Comparison of ENCODE assay signal across 2 cellular contexts in genomic region chr1:77406661-77407060, GRCh38.
TF ChIP-seq lines count a peak whose summit lies in the region.

No MANE protein-coding gene starts in this region.

TF ChIP-seq in IMR-90, 13 proteins besides CTCF, POLR2A, EP300 and RAD21:
- no peak for TF ChIP-seq RFX5 (IDR thresholded peaks at IDR 0.05; ENCODE audit: low read depth, low read length)
- no peak for TF ChIP-seq CHD1 (IDR thresholded peaks at IDR 0.05; ENCODE audit: low read depth, low read length)
- TF ChIP-seq MXI1 (IDR thresholded peaks at IDR 0.05; ENCODE audit: borderline replicate concordance, low read depth, low read length), result no peak

TF ChIP-seq in endothelial cell of umbilical vein, 7 proteins besides CTCF, POLR2A, EP300 and RAD21:
- TF ChIP-seq MYC (IDR thresholded peaks at IDR 0.05; ENCODE audit: low read depth, low read length) (no peak), GATA2 (IDR thresholded peaks at IDR 0.05; ENCODE audit: insufficient read depth, insufficient read length, low read depth, low read length) (no peak), FOS (IDR thresholded peaks at IDR 0.05; ENCODE audit: borderline replicate concordance, insufficient read depth, low read length) (no peak), POLR2AphosphoS5 (IDR thresholded peaks at IDR 0.05; ENCODE audit: insufficient read depth, low read depth, low read length) (no peak), JUN (IDR thresholded peaks at IDR 0.05; ENCODE audit: borderline replicate concordance, insufficient read depth, insufficient read length, low read depth) (no peak), EZH2 (IDR thresholded peaks at IDR 0.05; ENCODE audit: borderline replicate concordance, low read depth, low read length, severe bottlenecking) (no peak)
- TF ChIP-seq, protein P1, sequence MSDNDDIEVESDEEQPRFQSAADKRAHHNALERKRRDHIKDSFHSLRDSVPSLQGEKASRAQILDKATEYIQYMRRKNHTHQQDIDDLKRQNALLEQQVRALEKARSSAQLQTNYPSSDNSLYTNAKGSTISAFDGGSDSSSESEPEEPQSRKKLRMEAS (IDR thresholded peaks at IDR 0.05; ENCODE audit: insufficient read depth, insufficient read length), result no peak
TF ChIP-seq in endothelial cell of umbilical vein: peak in this region for 0.
